8 cellular contexts compared by ENCODE assay signal in the genomic region with DNA sequence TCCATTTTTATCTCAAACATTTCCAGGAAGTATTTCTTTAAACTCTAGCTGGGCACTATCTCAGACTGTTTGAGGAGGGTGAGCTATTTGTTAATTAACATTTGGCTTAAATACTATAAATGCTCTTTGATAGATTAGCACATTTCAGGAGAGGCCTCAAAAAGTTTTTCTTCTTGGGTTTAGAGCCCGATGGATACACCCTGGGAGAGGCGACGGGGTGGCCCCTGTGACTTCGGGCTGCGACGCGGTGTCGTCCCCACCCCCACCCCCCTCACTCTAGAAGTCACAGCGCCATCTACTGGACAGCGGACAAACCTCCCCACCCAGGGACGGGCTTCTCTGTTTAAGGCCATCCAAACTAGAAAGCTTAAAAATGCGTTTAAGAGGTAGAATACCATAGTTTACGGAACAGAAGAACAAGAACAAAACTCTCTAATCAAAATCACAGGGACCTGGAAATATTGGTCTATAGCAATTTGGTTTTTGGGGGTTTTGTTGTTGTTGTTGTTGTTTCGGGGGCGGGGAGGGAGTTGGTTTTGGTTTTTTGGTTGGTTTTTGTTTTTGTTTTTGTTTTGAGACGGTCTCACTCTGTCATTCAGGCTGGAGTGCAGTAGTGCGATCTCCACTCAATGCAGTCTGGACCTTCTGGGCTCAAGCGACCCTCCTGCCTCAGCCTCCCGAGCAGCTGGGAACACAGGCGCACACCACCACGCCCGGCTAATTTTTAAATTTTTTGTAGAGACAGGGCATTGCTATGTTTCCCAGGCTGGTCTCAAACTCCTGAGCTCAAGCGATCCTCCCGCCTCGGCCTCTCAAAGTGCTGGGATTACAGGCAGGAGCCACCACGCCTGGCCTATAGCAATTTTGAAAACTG.
DNase-seq lines count a peak whose midpoint lies in the region; TF ChIP-seq lines count a peak whose summit lies in the region.

No MANE protein-coding gene starts in this region.

- no peaks in the 10 kb centered on the region for H3K4me1 ChIP-seq in testis

- no peaks in the 10 kb centered on the region for H3K9me3 ChIP-seq in testis

- no peak overlapping the region for H3K4me3 ChIP-seq in testis

- no peaks in the 10 kb centered on the region for H3K36me3 ChIP-seq in testis (ENCODE audit: low read depth, missing control alignments)

- DNase-seq in A172 (ENCODE audit: low spot score) (peak; percentile 65), NCI-H345 (lab: John Stamatoyannopoulos, UW) (peak; percentile 61), fibroblast of gingiva (ENCODE audit: low read depth) (peak; percentile 67), testis (peak; percentile 83), GOT3 (lab: John Stamatoyannopoulos, UW) (no peak)
- DNase-seq in activated CD8-positive, alpha-beta memory T cell treated with anti-CD3 and anti-CD28 coated beads for 48 hours (ENCODE audit: low read depth in 2 of 3, low spot score in 2 of 3), result peak; percentile 9 to 66 (median 11)

- no peak overlapping the region for H3K27ac ChIP-seq in testis

- intact Hi-C loops in testis (cut with DNase I; ENCODE audit: low total_unique reads), result no loop called here

- H3K4me3 Mint-ChIP-seq in nephron, result peak overlapping the region; percentile 58 to 79 (median 72)

- no peaks in the 10 kb centered on the region for H3K9me3 Mint-ChIP-seq in nephron

- H3K27ac Mint-ChIP-seq in nephron, result peak overlapping the region; percentile 97 to 98 (median 97)

- TF ChIP-seq CTCF in GM12873 (IDR thresholded peaks at IDR 0.05; ENCODE audit: insufficient read depth, low read depth, low read length, missing control alignments), result peak; percentile 67
- peak; percentile 77 to 89 (median 86) for TF ChIP-seq CTCF in nephron (IDR thresholded peaks at IDR 0.05; ENCODE audit: unreplicated experiment in 3 of 3)
- peak in 2 of 3 experiments; percentile 66 to 76 for TF ChIP-seq CTCF in testis (IDR thresholded peaks at IDR 0.05)

- peaks cover 64% of the 10 kb centered on the region for H3K27me3 Mint-ChIP-seq in nephron (ENCODE audit: low read depth)

- peaks cover 67% of the 10 kb centered on the region for H3K4me1 Mint-ChIP-seq in nephron

- TF ChIP-seq POLR2A in testis (IDR thresholded peaks at IDR 0.05), result no peak

- no peaks in the 10 kb centered on the region for H3K36me3 Mint-ChIP-seq in nephron (ENCODE audit: low read depth)

- H3K27me3 ChIP-seq in testis, result no peaks in the 10 kb centered on the region

- 39 to 40% methylated on average over 26 of the region's 26 CpGs for WGBS in testis, 2 donors
